In the genomic region with DNA sequence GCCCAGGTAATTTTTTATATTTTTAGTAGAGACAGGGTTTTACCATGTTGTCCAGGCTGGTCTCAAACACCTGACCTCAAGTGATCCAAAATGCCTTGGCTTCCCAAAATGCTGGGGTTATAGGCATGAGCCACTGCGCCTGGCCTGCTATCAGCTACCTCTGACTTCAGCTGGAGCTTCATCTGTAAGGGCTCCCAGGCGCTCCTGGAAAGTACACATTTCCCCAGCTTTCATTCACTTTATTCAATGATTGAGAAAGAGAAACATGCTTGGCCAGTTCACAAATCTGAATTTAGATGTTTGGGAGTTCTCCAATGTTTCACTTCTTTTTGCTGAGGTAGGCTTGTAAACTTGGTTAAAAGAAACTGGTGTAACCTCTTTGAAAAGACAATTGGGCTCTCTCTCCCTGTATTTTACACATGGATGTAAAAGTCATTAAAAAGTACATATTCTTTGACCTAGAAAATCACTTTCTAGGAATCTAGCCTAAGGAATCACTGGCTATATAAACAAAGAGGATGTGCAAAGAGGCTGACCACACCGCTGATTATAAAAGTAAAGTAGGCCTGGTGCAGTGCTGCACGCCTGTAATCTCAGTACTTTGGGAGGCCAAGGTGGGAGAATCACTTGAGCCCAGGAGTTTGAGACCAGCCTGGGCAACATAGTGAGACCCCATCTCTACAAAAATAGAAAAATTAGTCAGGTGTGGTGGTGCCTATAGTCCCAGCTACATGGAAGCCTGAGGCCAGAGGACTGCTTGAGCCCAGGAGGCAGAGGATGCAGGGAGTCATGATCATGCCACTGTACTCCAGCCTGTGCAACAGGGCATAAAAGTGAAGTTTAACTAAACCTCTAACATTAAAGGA, we compare ENCODE assay signal across 12 cellular contexts.
"Had no signal": no experiment of that assay in that cellular context is flagged by ENCODE, and none has a peak within 500 bp of the region (broad histone marks: within the 10 kb centered on the region; RNA-seq: fewer than 3 reads in every experiment).

No MANE protein-coding gene starts in this region.

- DNase-seq: activated CD4-positive, CD25-positive, alpha-beta regulatory T cell treated with anti-CD3 and anti-CD28 coated beads, Interleukin-2, amount 50 U/mL, for 72 hours; activated effector memory CD4-positive, alpha-beta T cell treated with anti-CD3 and anti-CD28 coated beads, Interleukin-2, amount 50 U/mL, for 16 hours; lower lobe of right lung; right cardiac atrium; small intestine; stimulated activated CD4-positive, alpha-beta T cell treated with anti-CD3 and anti-CD28 coated beads, Interleukin-4, amount 100 ng/mL, for 24 hours; stimulated activated naive CD4-positive, alpha-beta T cell treated with Interleukin-2 at 50 U/mL for 16 hours; upper lobe of right lung had no signal

- H3K4me1 ChIP-seq: lower lobe of right lung, prostate gland, upper lobe of right lung had no signal

- H3K9me3 ChIP-seq: lower lobe of right lung, prostate gland, suprapubic skin, upper lobe of right lung had no signal

- H3K9me3 Mint-ChIP-seq: neural crest cell had no signal

- H3K4me3 ChIP-seq: lower lobe of right lung, prostate gland, SK-N-MC, suprapubic skin, upper lobe of right lung had no signal

- H3K36me3 ChIP-seq: lower lobe of right lung, prostate gland, suprapubic skin, upper lobe of right lung had no signal

- H3K4me3 Mint-ChIP-seq: neural crest cell had no signal

- ATAC-seq: upper lobe of right lung had no signal

- H3K27ac ChIP-seq: lower lobe of right lung, prostate gland, SK-N-MC, suprapubic skin, upper lobe of right lung had no signal

- H3K27me3 ChIP-seq: suprapubic skin, upper lobe of right lung had no signal
